Comparison of ENCODE assay signal across 32 cellular contexts in the genomic region with DNA sequence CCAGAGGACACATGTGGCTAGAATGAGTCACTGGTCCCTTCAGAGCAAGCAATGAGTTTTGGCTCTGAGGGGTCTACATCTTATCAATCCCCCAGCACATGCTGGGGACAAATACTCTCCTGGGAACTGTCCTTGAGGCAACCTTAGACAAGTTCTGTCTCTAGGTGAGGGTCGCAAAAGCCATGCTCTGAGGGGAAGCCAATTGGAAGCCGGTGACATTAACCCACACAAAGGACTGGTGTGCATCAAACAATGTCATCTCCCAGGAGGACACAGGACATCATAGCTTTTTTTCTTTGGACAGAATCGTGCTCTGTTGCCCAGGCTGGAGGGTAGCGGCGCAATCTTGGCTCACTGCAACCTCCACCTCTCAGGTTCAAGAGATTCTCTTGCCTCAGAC.
"Had no signal": no experiment of that assay in that cellular context is flagged by ENCODE, and none has a peak within 500 bp of the region (broad histone marks: within the 10 kb centered on the region; RNA-seq: fewer than 3 reads in every experiment).

No MANE protein-coding gene starts in this region.

- ATAC-seq: activated naive CD4-positive, alpha-beta T cell treated with anti-CD3 and anti-CD28 coated beads, Interleukin-2, amount 50 U/mL, for 72 hours; activated naive CD8-positive, alpha-beta T cell treated with anti-CD3 and anti-CD28 coated beads, Interleukin-2, amount 50 U/mL, for 24 hours; activated T-cell treated with anti-CD3 and anti-CD28 coated beads, Interleukin-2, amount 50 U/mL, for 4 hours; activated T-cell treated with anti-CD3 and anti-CD28 coated beads, Interleukin-2, amount 50 U/mL, for 72 hours; activated T-helper 17 cell treated with anti-CD3 and anti-CD28 coated beads, Interleukin-2, amount 50 U/mL, for 72 hours; body of pancreas had no signal

- H3K36me3 ChIP-seq: adrenal gland, ascending aorta, brain microvascular endothelial cell, breast epithelium, cardiac muscle cell had no signal

- DNase-seq: activated effector memory CD4-positive, alpha-beta T cell treated with anti-CD3 and anti-CD28 coated beads, Interleukin-2, amount 50 U/mL, for 16 hours; activated effector memory CD4-positive, alpha-beta T cell treated with Interleukin-2 at 50 U/mL for 16 hours; activated gamma-delta T cell; activated gamma-delta T cell treated with Interleukin-2 at 50 U/mL for 16 hours; activated naive CD4-positive, alpha-beta T cell; activated naive CD4-positive, alpha-beta T cell treated with anti-CD3 and anti-CD28 coated beads for 36 hours; activated naive CD4-positive, alpha-beta T cell treated with anti-CD3 and anti-CD28 coated beads, Interleukin-2, amount 10 ng/mL, durations not matched to agents 7 days and 5 days; activated naive CD4-positive, alpha-beta T cell treated with anti-CD3 and anti-CD28 coated beads, Interleukin-2, amount 50 U/mL, for 16 hours; activated naive CD4-positive, alpha-beta T cell treated with Interleukin-2 at 50 U/mL for 16 hours; activated naive CD8-positive, alpha-beta T cell treated with anti-CD3 and anti-CD28 coated beads for 36 hours; activated naive CD8-positive, alpha-beta T cell treated with anti-CD3 and anti-CD28 coated beads, Interleukin-2, amount 10 ng/mL, durations not matched to agents 7 days and 5 days; activated naive CD8-positive, alpha-beta T cell treated with anti-CD3 and anti-CD28 coated beads, Interleukin-2, amount 50 U/mL, for 24 hours; activated T-cell treated with anti-CD3 and anti-CD28 coated beads, Interleukin-2, amount 50 U/mL, for 1 hour; activated T-cell treated with anti-CD3 and anti-CD28 coated beads, Interleukin-2, amount 50 U/mL, for 24 hours; activated T-cell treated with anti-CD3 and anti-CD28 coated beads, Interleukin-2, amount 50 U/mL, for 4 hours; activated T-cell treated with anti-CD3 and anti-CD28 coated beads, Interleukin-2, amount 50 U/mL, for 48 hours; activated T-cell treated with anti-CD3 and anti-CD28 coated beads, Interleukin-2, amount 50 U/mL, for 72 hours; adrenal gland; amniotic stem cell; amygdala; anterior cingulate cortex; aorta; body of pancreas; brain microvascular endothelial cell; caudate nucleus; central memory CD4-positive, alpha-beta T cell; cerebellar nuclear complex had no signal

- H3K27ac ChIP-seq: adrenal gland, ascending aorta, body of pancreas, brain microvascular endothelial cell, breast epithelium, cardiac muscle cell had no signal

- H3K4me3 ChIP-seq: adrenal gland, ascending aorta, body of pancreas, breast epithelium, cardiac muscle cell had no signal

- H3K4me1 ChIP-seq: adrenal gland, ascending aorta, body of pancreas, breast epithelium had no signal

- H3K27me3 ChIP-seq: adrenal gland, ascending aorta, body of pancreas, brain microvascular endothelial cell, breast epithelium, cardiac muscle cell had no signal
